30 cellular contexts compared by ENCODE assay signal in genomic region chr1:6999826-7000225, GRCh38.
"Had no signal": no experiment of that assay in that cellular context is flagged by ENCODE, and none has a peak within 500 bp of the region (broad histone marks: within the 10 kb centered on the region; RNA-seq: fewer than 3 reads in every experiment).

No MANE protein-coding gene starts in this region.

- DNase-seq: naive B cell; naive thymus-derived CD8-positive, alpha-beta T cell; nephron progenitor cell; nucleus accumbens; pancreas; psoas muscle; right cardiac atrium; right lobe of liver; sigmoid colon; small intestine; stimulated activated CD4-positive, alpha-beta T cell treated with anti-CD3 and anti-CD28 coated beads, Interleukin-12 subunit alpha, Interleukin-12 subunit beta, amount 100 ng/mL, for 4 hours; stimulated activated CD4-positive, alpha-beta T cell treated with anti-CD3 and anti-CD28 coated beads, Interleukin-1b, Interleukin-23, amount 100 ng/mL, for 48 hours; stimulated activated CD4-positive, alpha-beta T cell treated with anti-CD3 and anti-CD28 coated beads, Interleukin-4, amount 100 ng/mL, for 1 hour; stimulated activated CD4-positive, alpha-beta T cell treated with anti-CD3 and anti-CD28 coated beads, Interleukin-4, amount 100 ng/mL, for 4 hours; stimulated activated CD8-positive, alpha-beta memory T cell treated with anti-CD3 and anti-CD28 coated beads, Interleukin-4, amount 100 ng/mL, for 48 hours; stimulated activated naive CD4-positive, alpha-beta T cell; stimulated activated naive CD8-positive, alpha-beta T cell treated with anti-CD3 and anti-CD28 coated beads, Interleukin-15, Interleukin-2, amounts not matched to agents 100 U/mL and 50 U/mL, for 24 hours; substantia nigra; testis; tibial artery; transverse colon; upper lobe of right lung; uterus had no signal

- H3K4me1 Mint-ChIP-seq: naive B cell; nephron progenitor cell; neural crest cell; stimulated activated memory B cell treated with anti-CD40 and anti-IgM and Interleukin-4, amounts not matched to agents 10 μg/mL and 1 μg/mL and 100 μg/mL, for 72 hours had no signal

- ATAC-seq: naive thymus-derived CD8-positive, alpha-beta T cell; pancreas; psoas muscle; right cardiac atrium; stimulated activated memory B cell treated with anti-CD40 and anti-IgM and Interleukin-4, amounts not matched to agents 10 μg/mL and 1 μg/mL and 100 μg/mL, for 72 hours; upper lobe of right lung had no signal

- H3K4me1 ChIP-seq: pancreas, right lobe of liver, sigmoid colon, suprapubic skin, testis, tibial artery, transverse colon, upper lobe of right lung, uterus had no signal

- H3K9me3 ChIP-seq: neutrophil, pancreas, psoas muscle, right lobe of liver, sigmoid colon, suprapubic skin, testis, tibial artery, transverse colon, upper lobe of right lung, uterus had no signal

- H3K9me3 Mint-ChIP-seq: nephron progenitor cell; neural crest cell; stimulated activated memory B cell treated with anti-CD40 and anti-IgM and Interleukin-4, amounts not matched to agents 10 μg/mL and 1 μg/mL and 100 μg/mL, for 72 hours; stimulated activated naive CD8-positive, alpha-beta T cell treated with anti-CD3 and anti-CD28 coated beads, Interleukin-15, amount 100 ng/mL, for 72 hours; type B pancreatic cell had no signal

- H3K4me3 ChIP-seq: pancreas, psoas muscle, right lobe of liver, sigmoid colon, suprapubic skin, testis, tibial artery, transverse colon, upper lobe of right lung, uterus had no signal

- H3K4me3 Mint-ChIP-seq: naive B cell; naive thymus-derived CD8-positive, alpha-beta T cell; nephron progenitor cell; neural crest cell; stimulated activated memory B cell treated with anti-CD40 and anti-IgM and Interleukin-4, amounts not matched to agents 10 μg/mL and 1 μg/mL and 100 μg/mL, for 72 hours; type B pancreatic cell had no signal

- H3K27ac ChIP-seq: neutrophil, pancreas, psoas muscle, right lobe of liver, sigmoid colon, suprapubic skin, testis, tibial artery, transverse colon, upper lobe of right lung, uterus had no signal

- H3K27ac Mint-ChIP-seq: naive B cell; nephron progenitor cell; progenitor cell of endocrine pancreas; stimulated activated memory B cell treated with anti-CD40 and anti-IgM and Interleukin-4, amounts not matched to agents 10 μg/mL and 1 μg/mL and 100 μg/mL, for 72 hours; type B pancreatic cell had no signal

- H3K27me3 ChIP-seq: neutrophil, pancreas, right lobe of liver, sigmoid colon, testis, uterus had no signal

- H3K36me3 Mint-ChIP-seq: naive B cell; naive thymus-derived CD8-positive, alpha-beta T cell; stimulated activated memory B cell treated with anti-CD40 and anti-IgM and Interleukin-4, amounts not matched to agents 10 μg/mL and 1 μg/mL and 100 μg/mL, for 72 hours; type B pancreatic cell had no signal

- H3K36me3 ChIP-seq: neutrophil, pancreas, right lobe of liver, sigmoid colon, suprapubic skin, tibial artery, transverse colon, upper lobe of right lung, uterus had no signal
